Comparison of ENCODE assay signal across 8 cellular contexts in the genomic region with DNA sequence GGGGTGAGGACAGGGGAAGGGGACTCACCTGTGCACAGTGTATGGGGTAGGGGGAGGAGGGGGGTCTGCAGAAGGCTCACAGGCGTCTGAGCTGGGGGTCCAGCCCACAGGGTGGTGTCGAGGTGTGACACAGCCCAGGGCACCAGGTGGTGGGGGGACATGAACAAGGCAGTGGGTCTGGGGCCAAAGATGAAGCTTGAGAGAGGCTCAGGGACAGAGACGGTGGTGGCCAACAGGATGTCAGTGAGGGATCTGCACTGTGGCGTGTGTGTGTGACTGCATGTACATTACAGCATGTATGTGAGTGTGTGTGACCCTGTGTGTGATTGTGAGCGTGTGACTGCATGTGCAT. TPM values are rescaled to one million over a fixed set of nuclear protein-coding genes. Genes with fewer than 3 reads are reported as not detected.
A peak's percentile ranks its signal among the peaks of the same experiment; 100 is the strongest.
DNase-seq lines count a peak whose midpoint lies in the region; ATAC-seq, FAIRE-seq and TF ChIP-seq lines count a peak whose summit lies in the region.

No MANE protein-coding gene starts in this region.

- POLR2A ChIA-PET in GM12878 (lab: Charles Lee): no interaction called here

- intact Hi-C loops in activated naive CD4-positive, alpha-beta T cell treated with anti-CD3 and anti-CD28 coated beads for 36 hours (cut with micrococcal nuclease): no loop called here
- intact Hi-C loops in GM12878 (cut with micrococcal nuclease; ENCODE audit: unreplicated experiment): no loop called here

- peak overlapping the region in 1 of 2 experiments; percentile 2 for H3K23ac ChIP-seq in mesenchymal stem cell (ENCODE audit: low read length in 2 of 2)

- 34% methylated on average over 4 of the region's 5 CpGs for WGBS in GM12878 (ENCODE audit: insufficient coverage, insufficient replicate concordance, low lambda C conversion rate, missing lambda C conversion rate)
- WGBS in mesenchymal stem cell: 53% methylated on average over 5 of the region's 5 CpGs
- WGBS in tibial nerve, 2 donors: 30 to 38% methylated on average over 5 of the region's 5 CpGs

- no peak overlapping the region for H3K4me2 ChIP-seq in GM12878 (ENCODE audit: control insufficient read depth, insufficient read depth)
- H3K4me2 ChIP-seq in mesenchymal stem cell (ENCODE audit: low read length, poor library complexity, severe bottlenecking): peak overlapping the region; percentile 52

- H3K4me1 ChIP-seq in GM12878 (ENCODE audit: control insufficient read depth, insufficient read depth, low read length): no peaks in the 10 kb centered on the region
- H3K4me1 ChIP-seq in mesenchymal stem cell (ENCODE audit: control insufficient read depth, insufficient read depth, low read depth, low read length): peaks cover 26% of the 10 kb centered on the region
- H3K4me1 ChIP-seq in tibial nerve: peaks cover 0 to 42% (median 10%) of the 10 kb centered on the region in 4 donors

- no peaks in the 10 kb centered on the region for H3K36me3 ChIP-seq in GM12878 (ENCODE audit: control insufficient read depth in 2 of 2, insufficient read depth in 2 of 2, low read length in 1 of 2)
- peaks cover 7 to 19% of the 10 kb centered on the region in 2 experiments for H3K36me3 ChIP-seq in mesenchymal stem cell (ENCODE audit: control insufficient read depth in 1 of 2, insufficient read depth in 2 of 2, low read depth in 1 of 2, low read length in 2 of 2)
- H3K36me3 ChIP-seq in tibial nerve: peaks cover 0 to 22% (median 0%) of the 10 kb centered on the region in 3 donors

- CTCF ChIA-PET in activated naive CD4-positive, alpha-beta T cell treated with anti-CD3 and anti-CD28 coated beads for 36 hours (lab: Charles Lee): no interaction called here
- CTCF ChIA-PET in GM12878 (lab: Yijun Ruan, JAX): no interaction called here

- no peak overlapping the region for H3K27ac ChIP-seq in GM12878 (ENCODE audit: control insufficient read depth, insufficient read depth)
- H3K27ac ChIP-seq in mesenchymal stem cell (ENCODE audit: low read length, poor library complexity, severe bottlenecking): peak overlapping the region; percentile 6
- H3K27ac ChIP-seq in tibial nerve: peak overlapping the region in 3 of 4 donors; percentile 55 to 84 (median 82)

- H3K4ac ChIP-seq in mesenchymal stem cell (ENCODE audit: low read depth in 1 of 2, low read length in 2 of 2): peak overlapping the region; percentile 49 to 62

- ATAC-seq in GM12878: peak; percentile 40

- no peak for TF ChIP-seq RAD21 in GM12878 (IDR thresholded peaks at IDR 0.05; ENCODE audit: insufficient read depth, low read depth, low read length)

- no peak overlapping the region for H3K27ac Mint-ChIP-seq in activated naive CD4-positive, alpha-beta T cell treated with anti-CD3 and anti-CD28 coated beads for 36 hours

- no peaks in the 10 kb centered on the region for H4K20me1 ChIP-seq in GM12878 (ENCODE audit: control insufficient read depth, insufficient read depth)

- H3K4me1 Mint-ChIP-seq in activated naive CD4-positive, alpha-beta T cell treated with anti-CD3 and anti-CD28 coated beads for 36 hours (ENCODE audit: low read depth): peaks cover 21% of the 10 kb centered on the region

- H3K9me3 ChIP-seq in GM12878 (replicated peaks; ENCODE audit: control insufficient read depth, insufficient read depth, low read length) (no peaks in the 10 kb centered on the region; the same call in 2 of the 3 replicates), mesenchymal stem cell (ENCODE audit: control insufficient read depth, low read length) (peaks cover 8% of the 10 kb centered on the region), tibial nerve (peaks cover 0 to 9% (median 0%) of the 10 kb centered on the region in 4 donors)

- peak overlapping the region; percentile 88 for H4K91ac ChIP-seq in mesenchymal stem cell (ENCODE audit: low read length)

- RAD21 ChIA-PET in GM12878 (lab: Charles Lee; ENCODE audit: unreplicated experiment): no interaction called here

- peak overlapping the region in 1 of 2 experiments; percentile 80 for H3K18ac ChIP-seq in mesenchymal stem cell (ENCODE audit: low read depth in 1 of 2, low read length in 2 of 2)

- BruUV-seq in GM12878 (replicated peaks; lab: Mats Ljungman, UMichigan): no TSS peak

- H2AK5ac ChIP-seq in mesenchymal stem cell (ENCODE audit: low read length, severe bottlenecking): peak overlapping the region; percentile 56

- H2AFZ ChIP-seq in GM12878 (ENCODE audit: control insufficient read depth, low read depth, low read length): no peak overlapping the region
- no peak overlapping the region for H2AFZ ChIP-seq in mesenchymal stem cell (ENCODE audit: low read depth, low read length)

- H2BK5ac ChIP-seq in mesenchymal stem cell (ENCODE audit: low read depth, low read length, poor library complexity, severe bottlenecking): no peak overlapping the region

- peak overlapping the region; percentile 59 to 61 for H2BK12ac ChIP-seq in mesenchymal stem cell (ENCODE audit: low read length in 2 of 2)

- peaks cover 25% of the 10 kb centered on the region for H3K79me1 ChIP-seq in mesenchymal stem cell (replicated peaks; ENCODE audit: low read length, poor library complexity, severe bottlenecking)

- H3K36me3 Mint-ChIP-seq in activated naive CD4-positive, alpha-beta T cell treated with anti-CD3 and anti-CD28 coated beads for 36 hours (ENCODE audit: low read depth): peaks cover 15% of the 10 kb centered on the region

- TF ChIP-seq POLR2A in GM12878 (IDR thresholded peaks at IDR 0.05; ENCODE audit: low read depth, low read length) (no peak), tibial nerve (IDR thresholded peaks at IDR 0.05) (no peak)

- H2BK15ac ChIP-seq in mesenchymal stem cell (ENCODE audit: low read depth, poor library complexity, severe bottlenecking): peak overlapping the region; percentile 44

- no peak for DNase-seq in activated naive CD4-positive, alpha-beta T cell treated with anti-CD3 and anti-CD28 coated beads for 36 hours
- no peak for DNase-seq in activated naive CD4-positive, alpha-beta T cell treated with Interleukin-2 at 50 U/mL for 16 hours
- no peak for DNase-seq in GM12878 (ENCODE audit: low read depth, low spot score)
- DNase-seq in mesenchymal stem cell: no peak
- DNase-seq in tibial nerve (ENCODE audit: low spot score in 2 of 2): no peak
- DNase-seq in ecto neural progenitor cell (ENCODE audit: low spot score): no peak
- no peak for DNase-seq in NK-92 treated with Interleukin-12 subunit alpha and Interleukin-12 subunit beta, amount 100 ng/mL, for 24 hours (lab: John Stamatoyannopoulos, UW)
- no peak for DNase-seq in middle frontal gyrus (ENCODE audit: extremely low spot score, low spot score)

- H3K9ac ChIP-seq in GM12878 (ENCODE audit: control insufficient read depth, insufficient read depth, low read length) (no peak overlapping the region), mesenchymal stem cell (ENCODE audit: low read length) (peak overlapping the region; percentile 89)

- SMC1A ChIA-PET in GM12878 (lab: Charles Lee; ENCODE audit: uncharacterized antibody, unreplicated experiment): no interaction called here

- no peak overlapping the region for H3K4me3 ChIP-seq in GM12878
- H3K4me3 ChIP-seq in mesenchymal stem cell (ENCODE audit: insufficient read depth in 1 of 2, low read depth in 1 of 2, low read length in 2 of 2): peak overlapping the region; percentile 83 to 89
- H3K4me3 ChIP-seq in tibial nerve: peak overlapping the region; percentile 50 to 77 (median 59)

- no peaks in the 10 kb centered on the region for H3K27me3 Mint-ChIP-seq in activated naive CD4-positive, alpha-beta T cell treated with anti-CD3 and anti-CD28 coated beads for 36 hours (ENCODE audit: low read depth)

- H3K27me3 ChIP-seq in GM12878 (replicated peaks in 1 of 2; ENCODE audit: control insufficient read depth in 2 of 2, insufficient read depth in 2 of 2, low read length in 1 of 2): no peaks in the 10 kb centered on the region; a peak in 2 of 4 replicates
- H3K27me3 ChIP-seq in mesenchymal stem cell (ENCODE audit: control insufficient read depth in 1 of 2, insufficient read depth in 1 of 2, low read length in 2 of 2): no peaks in the 10 kb centered on the region
- no peaks in the 10 kb centered on the region for H3K27me3 ChIP-seq in tibial nerve

- H3K9me3 Mint-ChIP-seq in activated naive CD4-positive, alpha-beta T cell treated with anti-CD3 and anti-CD28 coated beads for 36 hours: no peaks in the 10 kb centered on the region

- H3K14ac ChIP-seq in mesenchymal stem cell (ENCODE audit: low read length in 2 of 2): peak overlapping the region in 1 of 2 experiments; percentile 3

- no peak for FAIRE-seq in GM12878 (lab: Jason Lieb, UNC)

- no peaks in the 10 kb centered on the region for H3K79me2 ChIP-seq in GM12878 (ENCODE audit: control insufficient read depth, insufficient read depth, low read length)

- peak overlapping the region; percentile 94 for H4K8ac ChIP-seq in mesenchymal stem cell (ENCODE audit: low read length)

- in situ Hi-C loops in GM12878 (cut with MboI): no loop called here

- peak overlapping the region; percentile 45 for H2BK120ac ChIP-seq in mesenchymal stem cell (ENCODE audit: low read depth, low read length)

- peak overlapping the region; percentile 54 for H3K4me3 Mint-ChIP-seq in activated naive CD4-positive, alpha-beta T cell treated with anti-CD3 and anti-CD28 coated beads for 36 hours

- TF ChIP-seq EP300 in GM12878 (IDR thresholded peaks at IDR 0.05; ENCODE audit: borderline replicate concordance in 1 of 2, control insufficient read depth in 1 of 2, low read depth in 2 of 2, low read length in 2 of 2) (no peak), tibial nerve (IDR thresholded peaks at IDR 0.05) (no peak)

- TF ChIP-seq CTCF in GM12878 (IDR thresholded peaks at IDR 0.05 in 2 of 3, conservative IDR thresholded peaks at IDR 0.05 in 1 of 3; ENCODE audit: control insufficient read depth in 2 of 3, extremely low read depth in 1 of 3, insufficient read depth in 1 of 3, low read depth in 3 of 3, low read length in 3 of 3): no peak
- no peak for TF ChIP-seq CTCF in tibial nerve (IDR thresholded peaks at IDR 0.05)

RNA-seq across cellular contexts. Expression of gene ADAMTS10, which starts 1.7 kb away (rescaled TPM):
- 1 to 10 TPM; 3.3 to 3.5 TPM for total RNA-seq in activated naive CD4-positive, alpha-beta T cell treated with anti-CD3 and anti-CD28 coated beads for 36 hours
- total RNA-seq in GM12878 (2013; cell fraction: nucleolus; rRNA removed): 21.9 and 25.7 TPM in 2 replicates
- total RNA-seq in GM12878 (2014; rRNA removed) (0.68 TPM in 1 of 2 replicates, not detected in the other), GM12878 (2014; rRNA removed; fragmentation: Illumina TruSeq; extraction: Trizol) (0.09 and 0.13 TPM in 2 replicates), GM12878 (2021) (0.45 and 0.59 TPM in 2 replicates), tibial nerve (100 to 1,000 TPM in 1 of 4 donors, 10 to 100 TPM in 3; 37.3 to 140 (median 66.6) TPM)
- polyA plus RNA-seq in GM12878 (2011; ENCODE audit: low read depth): not detected
- polyA plus RNA-seq in GM12878 (2011; rRNA removed) (2.1 and 2.5 TPM in 2 replicates), GM12878 (2014; fragmentation: Illumina TruSeq; extraction: Trizol) (0.01 TPM in 1 of 2 replicates, not detected in the other), GM12878 (2014; fragmentation: Nextera tagmentation; extraction: Ambion mirVana) (not detected), GM12878 (2014; rRNA removed) (0.20 and 0.42 TPM in 2 replicates), GM12878 (2016; fragmentation: Nextera tagmentation; extraction: Ambion mirVana) (under 1 TPM in 1 of 2 experiments, not detected in 1; 0.15 TPM)
- polyA plus RNA-seq in GM12878 (2011; cell fraction: cytosol; rRNA removed): 2.0 and 3.9 TPM in 2 replicates
- polyA plus RNA-seq in GM12878 (2011; cell fraction: nucleus; rRNA removed): 50.0 and 53.0 TPM in 2 replicates
- polyA plus RNA-seq in GM12878 (2012): 0.10 TPM in 1 of 2 replicates, not detected in the other
- polyA minus RNA-seq in GM12878 (2011; rRNA and poly(A)+ RNA removed): 1.5 and 5.5 TPM in 2 replicates
- 1.1 and 2.2 TPM in 2 replicates for polyA minus RNA-seq in GM12878 (2011; cell fraction: cytosol; rRNA and poly(A)+ RNA removed)
- polyA minus RNA-seq in GM12878 (2011; cell fraction: nucleus; rRNA and poly(A)+ RNA removed): 8.3 and 10.6 TPM in 2 replicates
- polyA plus RNA-seq in mesenchymal stem cell (2013, experiment 1 of 2): 7.4 TPM
- 7.7 TPM for polyA plus RNA-seq in mesenchymal stem cell (2013, experiment 2 of 2)

RNA-seq across cellular contexts. Expression of gene NFILZ, which starts 21.6 kb away (rescaled TPM):
- not detected for total RNA-seq in activated naive CD4-positive, alpha-beta T cell treated with anti-CD3 and anti-CD28 coated beads for 36 hours
- not detected in 2 replicates for total RNA-seq in GM12878 (2013; cell fraction: nucleolus; rRNA removed)
- total RNA-seq in GM12878 (2014; rRNA removed): not detected in 2 replicates
- total RNA-seq in GM12878 (2014; rRNA removed; fragmentation: Illumina TruSeq; extraction: Trizol): not detected in 2 replicates
- not detected in 2 replicates for total RNA-seq in GM12878 (2021)
- polyA plus RNA-seq in GM12878 (2011; ENCODE audit: low read depth): not detected
- polyA plus RNA-seq in GM12878 (2011; rRNA removed): not detected in 2 replicates
- polyA plus RNA-seq in GM12878 (2011; cell fraction: cytosol; rRNA removed): not detected in 2 replicates
- polyA plus RNA-seq in GM12878 (2011; cell fraction: nucleus; rRNA removed): not detected in 2 replicates
- not detected in 2 replicates for polyA plus RNA-seq in GM12878 (2012)
- polyA plus RNA-seq in GM12878 (2014; fragmentation: Illumina TruSeq; extraction: Trizol): not detected in 2 replicates
- not detected for polyA plus RNA-seq in GM12878 (2014; fragmentation: Nextera tagmentation; extraction: Ambion mirVana)
- not detected in 2 replicates for polyA plus RNA-seq in GM12878 (2014; rRNA removed)
- polyA plus RNA-seq in GM12878 (2016; fragmentation: Nextera tagmentation; extraction: Ambion mirVana): not detected
- not detected in 2 replicates for polyA minus RNA-seq in GM12878 (2011; rRNA and poly(A)+ RNA removed)
- polyA minus RNA-seq in GM12878 (2011; cell fraction: cytosol; rRNA and poly(A)+ RNA removed): not detected in 2 replicates
- polyA minus RNA-seq in GM12878 (2011; cell fraction: nucleus; rRNA and poly(A)+ RNA removed): not detected in 2 replicates
- polyA plus RNA-seq in mesenchymal stem cell (2013, experiment 1 of 2): not detected
- not detected for polyA plus RNA-seq in mesenchymal stem cell (2013, experiment 2 of 2)
- not detected for total RNA-seq in tibial nerve

RNA-seq across cellular contexts. Expression of gene MYO1F, which starts 31.6 kb away (rescaled TPM):
- total RNA-seq in activated naive CD4-positive, alpha-beta T cell treated with anti-CD3 and anti-CD28 coated beads for 36 hours: 1 to 10 TPM; 2.0 to 2.2 TPM
- total RNA-seq in GM12878 (2013; cell fraction: nucleolus; rRNA removed): 31.9 and 41.6 TPM in 2 replicates
- 31.2 and 42.8 TPM in 2 replicates for total RNA-seq in GM12878 (2014; rRNA removed)
- total RNA-seq in GM12878 (2014; rRNA removed; fragmentation: Illumina TruSeq; extraction: Trizol): 28.8 and 32.0 TPM in 2 replicates
- total RNA-seq in GM12878 (2021): 42.6 and 49.4 TPM in 2 replicates
- 6.5 TPM for polyA plus RNA-seq in GM12878 (2011; ENCODE audit: low read depth)
- 3.6 and 5.3 TPM in 2 replicates for polyA plus RNA-seq in GM12878 (2011; rRNA removed)
- polyA plus RNA-seq in GM12878 (2011; cell fraction: cytosol; rRNA removed): 6.5 and 7.4 TPM in 2 replicates
- 9.4 and 11.5 TPM in 2 replicates for polyA plus RNA-seq in GM12878 (2011; cell fraction: nucleus; rRNA removed)
- 9.1 and 13.9 TPM in 2 replicates for polyA plus RNA-seq in GM12878 (2012)
- polyA plus RNA-seq in GM12878 (2014; fragmentation: Illumina TruSeq; extraction: Trizol): 28.9 and 37.0 TPM in 2 replicates
- polyA plus RNA-seq in GM12878 (2014; fragmentation: Nextera tagmentation; extraction: Ambion mirVana): 1 to 10 TPM; 3.5 to 4.0 TPM
- polyA plus RNA-seq in GM12878 (2014; rRNA removed): 43.3 and 46.9 TPM in 2 replicates
- 10 to 100 TPM; 29.9 to 30.6 TPM for polyA plus RNA-seq in GM12878 (2016; fragmentation: Nextera tagmentation; extraction: Ambion mirVana)
- 8.0 and 10.1 TPM in 2 replicates for polyA minus RNA-seq in GM12878 (2011; rRNA and poly(A)+ RNA removed)
- 3.6 TPM in 2 replicates for polyA minus RNA-seq in GM12878 (2011; cell fraction: cytosol; rRNA and poly(A)+ RNA removed)
- 4.1 and 9.5 TPM in 2 replicates for polyA minus RNA-seq in GM12878 (2011; cell fraction: nucleus; rRNA and poly(A)+ RNA removed)
- polyA plus RNA-seq in mesenchymal stem cell (2013, experiment 1 of 2): 0.41 TPM
- 0.27 TPM for polyA plus RNA-seq in mesenchymal stem cell (2013, experiment 2 of 2)
- 10 to 100 TPM; 20.3 to 61.5 (median 21.7) TPM for total RNA-seq in tibial nerve

Comparison
In these comparisons a context has a peak if more than half of its experiments do, and no peak if none do; other contexts are left out.
1. RNA of gene MYO1F, which starts 31.6 kb away (total RNA-seq): 28.8 to 49.4 TPM in GM12878 and 20.3 to 61.5 TPM in tibial nerve; 2.0 to 2.2 TPM in activated naive CD4-positive, alpha-beta T cell treated with anti-CD3 and anti-CD28 coated beads for 36 hours; every median in the first group is over 4 times any median in the second.